In the genomic region with DNA sequence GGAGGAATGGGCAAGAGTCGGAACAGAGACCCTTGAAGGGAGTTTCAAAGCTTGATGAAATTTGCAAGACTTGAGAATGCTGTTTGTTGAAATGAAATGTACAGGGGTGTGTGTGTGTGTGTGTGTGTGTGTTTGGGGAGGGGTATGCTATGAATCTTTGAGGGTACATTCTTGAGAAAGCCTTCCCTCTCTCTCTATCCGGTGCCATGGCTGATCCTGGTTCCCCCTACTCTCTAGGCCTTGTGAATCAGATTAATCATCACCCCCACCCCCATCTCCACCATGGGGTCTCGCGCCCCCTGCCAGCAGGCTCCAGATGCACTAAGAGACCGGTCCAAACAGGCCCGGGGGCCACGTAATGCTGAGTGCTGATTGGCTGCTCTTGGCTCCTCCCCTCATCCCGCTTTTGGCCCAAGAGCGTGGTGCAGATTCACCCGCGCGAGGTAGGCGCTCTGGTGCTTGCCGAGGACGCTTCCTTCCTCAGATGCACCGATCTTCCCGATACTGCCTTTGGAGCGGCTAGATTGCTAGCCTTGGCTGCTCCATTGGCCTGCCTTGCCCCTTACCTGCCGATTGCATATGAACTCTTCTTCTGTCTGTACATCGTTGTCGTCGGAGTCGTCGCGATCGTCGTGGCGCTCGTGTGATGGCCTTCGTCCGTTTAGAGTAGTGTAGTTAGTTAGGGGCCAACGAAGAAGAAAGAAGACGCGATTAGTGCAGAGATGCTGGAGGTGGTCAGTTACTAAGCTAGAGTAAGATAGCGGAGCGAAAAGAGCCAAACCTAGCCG, we compare ENCODE assay signal across 15 cellular contexts. TPM values are rescaled to one million over a fixed set of nuclear protein-coding genes. Genes with fewer than 3 reads are reported as not detected.
DNase-seq lines count a peak whose midpoint lies in the region; ATAC-seq and TF ChIP-seq lines count a peak whose summit lies in the region.
"Had no signal": no experiment of that assay in that cellular context is flagged by ENCODE, and none has a peak within 500 bp of the region (broad histone marks: within the 10 kb centered on the region; RNA-seq: fewer than 3 reads in every experiment).

A gene (plus strand): TSS at position 441 of the 788 bp plus-strand sequence. CDS start 142,851 bp downstream, outside the sequence.

- POLR2A ChIA-PET in activated CD4-positive, alpha-beta memory T cell treated with anti-CD3 and anti-CD28 coated beads, Interleukin-2, amount 10 ng/mL, durations not matched to agents 7 days and 5 days (lab: Charles Lee) = no interaction called here
- POLR2A ChIA-PET in activated CD4-positive, alpha-beta memory T cell treated with anti-CD3 and anti-CD28 coated beads for 36 hours (lab: Charles Lee) = no interaction called here

- H3K4me3 Mint-ChIP-seq in activated CD4-positive, alpha-beta memory T cell treated with anti-CD3 and anti-CD28 coated beads, Interleukin-2, amount 10 ng/mL, durations not matched to agents 7 days and 5 days = peak within 1 kb of the TSS; percentile 17
- no peak within 1 kb of the TSS for H3K4me3 Mint-ChIP-seq in activated CD4-positive, alpha-beta memory T cell treated with anti-CD3 and anti-CD28 coated beads for 36 hours
- H3K4me3 Mint-ChIP-seq in stimulated activated naive B cell treated with anti-CD40 and anti-IgM and Interleukin-4, amounts not matched to agents 10 μg/mL and 1 μg/mL and 100 μg/mL, for 72 hours = peak within 1 kb of the TSS; percentile 6 to 34
- H3K4me3 Mint-ChIP-seq: activated CD4-positive, alpha-beta T cell treated with anti-CD3 and anti-CD28 coated beads, Interleukin-2, amount 10 ng/mL, durations not matched to agents 7 days and 5 days had no signal

- no peaks in the 10 kb centered on the region for H3K4me1 Mint-ChIP-seq in activated CD4-positive, alpha-beta memory T cell treated with anti-CD3 and anti-CD28 coated beads, Interleukin-2, amount 10 ng/mL, durations not matched to agents 7 days and 5 days
- no peaks in the 10 kb centered on the region for H3K4me1 Mint-ChIP-seq in activated CD4-positive, alpha-beta memory T cell treated with anti-CD3 and anti-CD28 coated beads for 36 hours (ENCODE audit: low read depth)
- peaks cover 0 to 10% of the 10 kb centered on the region in 2 donors for H3K4me1 Mint-ChIP-seq in stimulated activated naive B cell treated with anti-CD40 and anti-IgM and Interleukin-4, amounts not matched to agents 10 μg/mL and 1 μg/mL and 100 μg/mL, for 72 hours
- H3K4me1 Mint-ChIP-seq: activated CD4-positive, alpha-beta T cell treated with anti-CD3 and anti-CD28 coated beads, Interleukin-2, amount 10 ng/mL, durations not matched to agents 7 days and 5 days had no signal

- H3K36me3 Mint-ChIP-seq in activated CD4-positive, alpha-beta memory T cell treated with anti-CD3 and anti-CD28 coated beads, Interleukin-2, amount 10 ng/mL, durations not matched to agents 7 days and 5 days (ENCODE audit: low read depth) = peaks cover 2% of the 10 kb centered on the region
- H3K36me3 Mint-ChIP-seq in activated CD4-positive, alpha-beta memory T cell treated with anti-CD3 and anti-CD28 coated beads for 36 hours = peaks cover 3% of the 10 kb centered on the region
- H3K36me3 Mint-ChIP-seq in stimulated activated naive B cell treated with anti-CD40 and anti-IgM and Interleukin-4, amounts not matched to agents 10 μg/mL and 1 μg/mL and 100 μg/mL, for 72 hours = peaks cover 0 to 4% of the 10 kb centered on the region in 2 donors

- H3K27ac Mint-ChIP-seq in activated CD4-positive, alpha-beta memory T cell treated with anti-CD3 and anti-CD28 coated beads, Interleukin-2, amount 10 ng/mL, durations not matched to agents 7 days and 5 days = no peak within 1 kb of the TSS
- no peak within 1 kb of the TSS for H3K27ac Mint-ChIP-seq in activated CD4-positive, alpha-beta memory T cell treated with anti-CD3 and anti-CD28 coated beads for 36 hours
- peak within 1 kb of the TSS; percentile 89 for H3K27ac Mint-ChIP-seq in stimulated activated naive B cell treated with anti-CD40 and anti-IgM and Interleukin-4, amounts not matched to agents 10 μg/mL and 1 μg/mL and 100 μg/mL, for 72 hours
- H3K27ac Mint-ChIP-seq: activated CD4-positive, alpha-beta T cell treated with anti-CD3 and anti-CD28 coated beads, Interleukin-2, amount 10 ng/mL, durations not matched to agents 7 days and 5 days had no signal

- no peak for DNase-seq in activated CD4-positive, alpha-beta memory T cell treated with anti-CD3 and anti-CD28 coated beads, Interleukin-2, amount 10 ng/mL, durations not matched to agents 7 days and 5 days
- no peak for DNase-seq in activated CD4-positive, alpha-beta memory T cell treated with anti-CD3 and anti-CD28 coated beads for 36 hours
- DNase-seq in caudate nucleus (lab: John Stamatoyannopoulos, UW) (peak in 35 of 61 donors; percentile 0 to 63 (median 20)), iPS-NIHi11 (ENCODE audit: low spot score) (peak; percentile 38), tibial artery (no peak)
- DNase-seq in stimulated activated naive B cell treated with anti-CD40 and anti-IgM and Interleukin-4, amounts not matched to agents 10 μg/mL and 1 μg/mL and 100 μg/mL, for 72 hours = no peak
- DNase-seq: activated CD4-positive, alpha-beta T cell treated with anti-CD3 and anti-CD28 coated beads, Interleukin-2, amount 10 ng/mL, durations not matched to agents 7 days and 5 days had no signal

- H3K27me3 ChIP-seq in tibial artery = peaks cover 3 to 38% of the 10 kb centered on the region in 2 donors

- H3K4me1 ChIP-seq in tibial artery = peaks cover 0 to 27% (median 16%) of the 10 kb centered on the region in 4 donors
- H3K4me1 ChIP-seq: A549 had no signal

- intact Hi-C loops in activated CD4-positive, alpha-beta memory T cell treated with anti-CD3 and anti-CD28 coated beads for 36 hours (cut with micrococcal nuclease) = no loop called here
- intact Hi-C loops in tibial artery (cut with DNase I; ENCODE audit: low total_unique reads) = no loop called here

- no peaks in the 10 kb centered on the region for H3K36me3 ChIP-seq in tibial artery

- H3K27ac ChIP-seq in caudate nucleus (ENCODE audit: low read depth, low read length) (no peak within 1 kb of the TSS), tibial artery (no peak within 1 kb of the TSS)
- H3K27ac ChIP-seq: A549 had no signal

- CTCF ChIA-PET in activated CD4-positive, alpha-beta memory T cell treated with anti-CD3 and anti-CD28 coated beads, Interleukin-2, amount 10 ng/mL, durations not matched to agents 7 days and 5 days (lab: Charles Lee) = no interaction called here
- CTCF ChIA-PET in activated CD4-positive, alpha-beta memory T cell treated with anti-CD3 and anti-CD28 coated beads for 36 hours (lab: Charles Lee) = no interaction called here

- TF ChIP-seq CTCF in tibial artery (IDR thresholded peaks at IDR 0.05) = no peak

- peaks cover 0 to 6% (median 0%) of the 10 kb centered on the region in 3 donors for H3K9me3 ChIP-seq in tibial artery
- H3K9me3 ChIP-seq: A549 had no signal

- peak within 1 kb of the TSS in 1 of 2 donors; percentile 30 for H3K4me3 ChIP-seq in tibial artery
- H3K4me3 ChIP-seq: A549 had no signal

- H3K9me3 Mint-ChIP-seq in activated CD4-positive, alpha-beta memory T cell treated with anti-CD3 and anti-CD28 coated beads, Interleukin-2, amount 10 ng/mL, durations not matched to agents 7 days and 5 days = peaks cover 2% of the 10 kb centered on the region
- H3K9me3 Mint-ChIP-seq in activated CD4-positive, alpha-beta memory T cell treated with anti-CD3 and anti-CD28 coated beads for 36 hours = peaks cover 3% of the 10 kb centered on the region
- H3K9me3 Mint-ChIP-seq in stimulated activated naive B cell treated with anti-CD40 and anti-IgM and Interleukin-4, amounts not matched to agents 10 μg/mL and 1 μg/mL and 100 μg/mL, for 72 hours = peaks cover 0 to 4% of the 10 kb centered on the region in 2 donors
- H3K9me3 Mint-ChIP-seq: activated CD4-positive, alpha-beta T cell treated with anti-CD3 and anti-CD28 coated beads, Interleukin-2, amount 10 ng/mL, durations not matched to agents 7 days and 5 days had no signal

- peaks cover 11% of the 10 kb centered on the region for H3K27me3 Mint-ChIP-seq in activated CD4-positive, alpha-beta memory T cell treated with anti-CD3 and anti-CD28 coated beads, Interleukin-2, amount 10 ng/mL, durations not matched to agents 7 days and 5 days
- H3K27me3 Mint-ChIP-seq in activated CD4-positive, alpha-beta memory T cell treated with anti-CD3 and anti-CD28 coated beads for 36 hours = peaks cover 15% of the 10 kb centered on the region
- H3K27me3 Mint-ChIP-seq in stimulated activated naive B cell treated with anti-CD40 and anti-IgM and Interleukin-4, amounts not matched to agents 10 μg/mL and 1 μg/mL and 100 μg/mL, for 72 hours = peaks cover 26 to 45% of the 10 kb centered on the region in 2 donors

- no peak for ATAC-seq in stimulated activated naive B cell treated with anti-CD40 and anti-IgM and Interleukin-4, amounts not matched to agents 10 μg/mL and 1 μg/mL and 100 μg/mL, for 72 hours (replicated peaks)
- ATAC-seq in GM21529 (IDR thresholded peaks at IDR 0.05; ENCODE audit: unreplicated experiment) = no peak
- no peak for ATAC-seq in HG03039 (IDR thresholded peaks at IDR 0.05; ENCODE audit: unreplicated experiment)
- ATAC-seq: A549 had no signal

RNA-seq across cellular contexts. Expression of the gene that starts here (rescaled TPM):
- total RNA-seq in activated CD4-positive, alpha-beta memory T cell treated with anti-CD3 and anti-CD28 coated beads, Interleukin-2, amount 10 ng/mL, durations not matched to agents 7 days and 5 days = not detected
- not detected for total RNA-seq in activated CD4-positive, alpha-beta memory T cell treated with anti-CD3 and anti-CD28 coated beads for 36 hours
- total RNA-seq: activated CD4-positive, alpha-beta T cell treated with anti-CD3 and anti-CD28 coated beads, Interleukin-2, amount 10 ng/mL, durations not matched to agents 7 days and 5 days; bronchial epithelial cell; epithelial cell of proximal tubule; myocyte; skeletal muscle tissue; T-helper 1 cell treated with Interleukin-12 subunit alpha and Interleukin-12 subunit beta and Interleukin-4 antibody, amounts not matched to agents 30 ng/mL and 1 ng/mL, for 36 hours had no signal

Comparison
In these comparisons a context has a peak if more than half of its experiments do, and no peak if none do; other contexts are left out.
1. DNase-seq: peak in caudate nucleus (35 of 61) and iPS-NIHi11 (single experiment); none in activated CD4-positive, alpha-beta memory T cell treated with anti-CD3 and anti-CD28 coated beads, Interleukin-2, amount 10 ng/mL, durations not matched to agents 7 days and 5 days (single experiment), activated CD4-positive, alpha-beta memory T cell treated with anti-CD3 and anti-CD28 coated beads for 36 hours (single experiment), stimulated activated naive B cell treated with anti-CD40 and anti-IgM and Interleukin-4, amounts not matched to agents 10 μg/mL and 1 μg/mL and 100 μg/mL, for 72 hours (single experiment) and tibial artery (0 of 2).